8 cellular contexts compared by ENCODE assay signal in genomic region chr15:40441012-40441735, GRCh38. TPM values are rescaled to one million over a fixed set of nuclear protein-coding genes. Genes with fewer than 3 reads are reported as not detected.
DNase-seq lines count a peak whose midpoint lies in the region; ATAC-seq and TF ChIP-seq lines count a peak whose summit lies in the region.

No MANE protein-coding gene starts in this region.

- peak; percentile 43 for ATAC-seq in GM19463 (IDR thresholded peaks at IDR 0.05; ENCODE audit: unreplicated experiment)
- peak; percentile 46 for ATAC-seq in HG03521 (IDR thresholded peaks at IDR 0.05; ENCODE audit: unreplicated experiment)
- ATAC-seq in left colon, result peak; percentile 12
- peak; percentile 29 for ATAC-seq in thoracic aorta (ENCODE audit: insufficient number of reproducible peaks, low FRiP score, low read depth)

- H3K9me3 ChIP-seq in adrenal gland (replicated peaks in 1 of 3), result no peaks in the 10 kb centered on the region
- no peaks in the 10 kb centered on the region for H3K9me3 ChIP-seq in thoracic aorta

- H3K36me3 ChIP-seq in adrenal gland (replicated peaks in 1 of 2), result no peaks in the 10 kb centered on the region
- H3K36me3 ChIP-seq in thoracic aorta, result no peaks in the 10 kb centered on the region

- WGBS in adrenal gland, 4 donors, result 0 to 1% (median 0%) methylated on average over 11 to 103 of the region's 117 CpGs

- peak; percentile 7 to 50 for TF ChIP-seq POLR2A in adrenal gland (IDR thresholded peaks at IDR 0.05)

- in situ Hi-C loops in Caki2 (cut with HindIII; ENCODE audit: low pct_unique_long_range_greater_than_20kb, low sequenced_read_pairs), result no loop called here

- peak overlapping the region in 4 of 5 donors; percentile 69 to 94 (median 82) for H3K27ac ChIP-seq in adrenal gland
- H3K27ac ChIP-seq in thoracic aorta, result peak overlapping the region in 1 of 2 donors; percentile 50

- H3K4me1 ChIP-seq in adrenal gland (replicated peaks in 1 of 2) (peaks cover 49 to 66% of the 10 kb centered on the region in 2 donors), thoracic aorta (ENCODE audit: control insufficient read depth in 1 of 2, low read depth in 2 of 2) (peaks cover 24 to 60% of the 10 kb centered on the region in 2 donors)

- intact Hi-C loops in adrenal gland (cut with DNase I), result no loop called here
- intact Hi-C loops in left colon (cut with DNase I, micrococcal nuclease), result no loop called here

- H3K27me3 ChIP-seq in adrenal gland, result peaks cover 4% of the 10 kb centered on the region
- peaks cover 5% of the 10 kb centered on the region for H3K27me3 ChIP-seq in thoracic aorta (replicated peaks; ENCODE audit: insufficient read depth)

- peak overlapping the region; percentile 67 to 99 (median 79) for H3K4me3 ChIP-seq in adrenal gland
- peak overlapping the region; percentile 91 for H3K4me3 ChIP-seq in thoracic aorta

- DNase-seq in Caki2 (ENCODE audit: low read depth) (peak; percentile 30), adrenal gland (peak in 1 of 7 donors; percentile 27), left colon (no peak), thoracic aorta (ENCODE audit: low spot score) (no peak), NCI-H128 (lab: John Stamatoyannopoulos, UW; ENCODE audit: unreplicated experiment) (no peak), COLO829 (ENCODE audit: low spot score) (no peak)

- no peak for TF ChIP-seq CTCF in adrenal gland (IDR thresholded peaks at IDR 0.05)
- no peak for TF ChIP-seq CTCF in thoracic aorta (IDR thresholded peaks at IDR 0.05)

RNA-seq across cellular contexts. Expression of gene BAHD1, which starts 0.4 kb away (rescaled TPM):
- 4.6 and 5.0 TPM in 2 replicates for total RNA-seq in Caki2 (2014; rRNA removed; shearing (Covaris generic); ENCODE audit: low replicate concordance)
- 10 to 100 TPM; 26.3 to 58.8 (median 36.3) TPM for total RNA-seq in adrenal gland
- polyA plus RNA-seq in adrenal gland, result 10 to 100 TPM; 13.2 to 30.8 (median 23.6) TPM
- 10 to 100 TPM; 20.9 to 27.2 TPM for total RNA-seq in left colon
- total RNA-seq in thoracic aorta, result 10 to 100 TPM; 10.7 to 14.0 TPM

RNA-seq across cellular contexts. Expression of gene CHST14, which starts 29.6 kb away (rescaled TPM):
- total RNA-seq in Caki2 (2014; rRNA removed; shearing (Covaris generic); ENCODE audit: low replicate concordance), result 17.3 and 20.0 TPM in 2 replicates
- total RNA-seq in adrenal gland, result 10 to 100 TPM in 5 of 8 donors, 1 to 10 TPM in 3; 7.9 to 20.6 (median 14.2) TPM
- 10 to 100 TPM in 1 of 3 donors, 1 to 10 TPM in 2; 5.0 to 11.0 (median 6.7) TPM for polyA plus RNA-seq in adrenal gland
- 1 to 10 TPM; 2.5 to 5.1 TPM for total RNA-seq in left colon
- 10 to 100 TPM; 16.4 to 21.0 TPM for total RNA-seq in thoracic aorta

RNA-seq across cellular contexts. Expression of gene IVD, which starts 35.6 kb away (rescaled TPM):
- total RNA-seq in Caki2 (2014; rRNA removed; shearing (Covaris generic); ENCODE audit: low replicate concordance), result 50.4 and 79.9 TPM in 2 replicates
- total RNA-seq in adrenal gland, result 100 to 1,000 TPM; 120 to 252 (median 169) TPM
- polyA plus RNA-seq in adrenal gland, result 10 to 100 TPM; 61.0 to 92.4 (median 62.6) TPM
- 10 to 100 TPM; 68.8 to 71.5 TPM for total RNA-seq in left colon
- total RNA-seq in thoracic aorta, result 10 to 100 TPM; 43.6 to 61.8 TPM

RNA-seq across cellular contexts. Expression of gene KNSTRN, which starts 58.7 kb away (rescaled TPM):
- 54.8 and 65.1 TPM in 2 replicates for total RNA-seq in Caki2 (2014; rRNA removed; shearing (Covaris generic); ENCODE audit: low replicate concordance)
- 10 to 100 TPM in 4 of 8 donors, 1 to 10 TPM in 4; 4.0 to 16.5 (median 10.4) TPM for total RNA-seq in adrenal gland
- polyA plus RNA-seq in adrenal gland, result 10 to 100 TPM in 1 of 3 donors, 1 to 10 TPM in 2; 7.0 to 21.9 (median 9.2) TPM
- 10 to 100 TPM in 1 of 2 donors, 1 to 10 TPM in 1; 6.7 to 10.8 TPM for total RNA-seq in left colon
- 1 to 10 TPM; 4.5 to 5.8 TPM for total RNA-seq in thoracic aorta
